In the genomic region with DNA sequence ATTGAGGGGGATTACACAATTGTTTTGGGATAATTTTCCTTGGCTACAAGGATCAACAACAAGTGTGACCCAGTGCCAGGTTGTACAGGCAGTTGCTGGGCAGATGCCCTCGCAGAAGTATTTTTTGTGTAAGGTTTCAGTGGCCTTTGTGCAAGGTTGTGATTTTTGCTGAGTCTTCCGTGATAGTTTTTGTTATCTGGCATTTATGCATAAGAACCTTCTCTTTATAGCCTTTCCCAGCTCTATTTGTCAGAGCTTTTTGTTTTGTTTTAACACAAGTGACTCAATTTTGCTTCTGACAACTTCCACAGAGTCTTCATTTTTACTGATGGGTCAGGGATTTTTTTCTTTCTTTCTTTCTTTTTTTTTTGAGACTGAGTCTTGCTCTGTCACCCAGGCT, we compare ENCODE assay signal across 24 cellular contexts.
"Had no signal": no experiment of that assay in that cellular context is flagged by ENCODE, and none has a peak within 500 bp of the region (broad histone marks: within the 10 kb centered on the region; RNA-seq: fewer than 3 reads in every experiment).

No MANE protein-coding gene starts in this region.

- H3K27me3 ChIP-seq: cardiac muscle cell, hepatocyte, upper lobe of right lung had no signal

- H3K4me3 ChIP-seq: cardiac muscle cell, hepatocyte, lung, smooth muscle cell, upper lobe of right lung had no signal

- H3K79me2 ChIP-seq: hepatocyte had no signal

- H3K4me2 ChIP-seq: hepatocyte, smooth muscle cell had no signal

- H3K36me3 Mint-ChIP-seq: activated naive CD8-positive, alpha-beta T cell treated with anti-CD3 and anti-CD28 coated beads for 36 hours; immature natural killer cell; mesothelial cell of epicardium; natural killer cell; stimulated activated naive B cell treated with anti-CD40 and anti-IgM and Interleukin-4, amounts not matched to agents 10 μg/mL and 1 μg/mL and 100 μg/mL, for 72 hours; WTC11 had no signal

- ATAC-seq: left lobe of liver; natural killer cell; stimulated activated naive B cell treated with anti-CD40 and anti-IgM and Interleukin-4, amounts not matched to agents 10 μg/mL and 1 μg/mL and 100 μg/mL, for 72 hours; upper lobe of right lung; WTC11 had no signal

- DNase-seq: activated CD4-positive, alpha-beta T cell treated with anti-CD3 and anti-CD28 coated beads, Interleukin-2, amount 50 U/mL, for 4 hours; activated CD8-positive, alpha-beta memory T cell treated with anti-CD3 and anti-CD28 coated beads for 24 hours; activated CD8-positive, alpha-beta memory T cell treated with anti-CD3 and anti-CD28 coated beads, Interleukin-2, amount 50 U/mL, for 4 hours; activated naive CD4-positive, alpha-beta T cell treated with Interleukin-2 at 50 U/mL for 16 hours; activated naive CD8-positive, alpha-beta T cell treated with anti-CD3 and anti-CD28 coated beads for 36 hours; activated T-cell treated with anti-CD3 and anti-CD28 coated beads, Interleukin-2, amount 50 U/mL, for 24 hours; foreskin melanocyte; immature natural killer cell; natural killer cell; nucleus accumbens; stimulated activated CD4-positive, alpha-beta T cell treated with anti-CD3 and anti-CD28 coated beads, Interleukin-15, amount 100 ng/mL, for 24 hours; stimulated activated CD4-positive, alpha-beta T cell treated with anti-CD3 and anti-CD28 coated beads, Interleukin-2, amount 100 ng/mL, for 48 hours; stimulated activated CD8-positive, alpha-beta memory T cell treated with anti-CD3 and anti-CD28 coated beads, Interleukin-4, amount 100 ng/mL, for 48 hours; stimulated activated naive B cell treated with anti-CD40 and anti-IgM and Interleukin-4, amounts not matched to agents 10 μg/mL and 1 μg/mL and 100 μg/mL, for 72 hours; T1000; upper lobe of right lung had no signal

- H3K4me1 Mint-ChIP-seq: immature natural killer cell; natural killer cell; stimulated activated naive B cell treated with anti-CD40 and anti-IgM and Interleukin-4, amounts not matched to agents 10 μg/mL and 1 μg/mL and 100 μg/mL, for 72 hours had no signal

- H3K9me3 ChIP-seq: upper lobe of right lung had no signal

- H3K9me3 Mint-ChIP-seq: activated naive CD8-positive, alpha-beta T cell treated with anti-CD3 and anti-CD28 coated beads for 36 hours; activated T-cell treated with anti-CD3 and anti-CD28 coated beads, Interleukin-2, amount 50 U/mL, for 24 hours; immature natural killer cell; mesothelial cell of epicardium; natural killer cell; stimulated activated naive B cell treated with anti-CD40 and anti-IgM and Interleukin-4, amounts not matched to agents 10 μg/mL and 1 μg/mL and 100 μg/mL, for 72 hours; T-helper 1 cell treated with Interleukin-12 subunit alpha and Interleukin-12 subunit beta and Interleukin-4 antibody, amounts not matched to agents 30 μg/mL and 1 μg/mL, for 36 hours; WTC11 had no signal

- H3K36me3 ChIP-seq: cardiac muscle cell, upper lobe of right lung had no signal

- H3K4me3 Mint-ChIP-seq: activated naive CD8-positive, alpha-beta T cell treated with anti-CD3 and anti-CD28 coated beads for 36 hours; activated T-cell treated with anti-CD3 and anti-CD28 coated beads, Interleukin-2, amount 50 U/mL, for 24 hours; immature natural killer cell; mesothelial cell of epicardium; natural killer cell; stimulated activated naive B cell treated with anti-CD40 and anti-IgM and Interleukin-4, amounts not matched to agents 10 μg/mL and 1 μg/mL and 100 μg/mL, for 72 hours; T-helper 1 cell treated with Interleukin-12 subunit alpha and Interleukin-12 subunit beta and Interleukin-4 antibody, amounts not matched to agents 30 μg/mL and 1 μg/mL, for 36 hours; WTC11 had no signal

- H3K4me1 ChIP-seq: upper lobe of right lung had no signal

- H3K27me3 Mint-ChIP-seq: activated T-cell treated with anti-CD3 and anti-CD28 coated beads, Interleukin-2, amount 50 U/mL, for 24 hours had no signal

- H3K27ac ChIP-seq: cardiac muscle cell, hepatocyte had no signal

- H2AFZ ChIP-seq: hepatocyte had no signal

- H3K27ac Mint-ChIP-seq: activated naive CD8-positive, alpha-beta T cell treated with anti-CD3 and anti-CD28 coated beads for 36 hours; activated T-cell treated with anti-CD3 and anti-CD28 coated beads, Interleukin-2, amount 50 U/mL, for 24 hours; immature natural killer cell; mesothelial cell of epicardium; natural killer cell; stimulated activated naive B cell treated with anti-CD40 and anti-IgM and Interleukin-4, amounts not matched to agents 10 μg/mL and 1 μg/mL and 100 μg/mL, for 72 hours; T-helper 1 cell treated with Interleukin-12 subunit alpha and Interleukin-12 subunit beta and Interleukin-4 antibody, amounts not matched to agents 30 μg/mL and 1 μg/mL, for 36 hours; WTC11 had no signal
